Comparison of ENCODE assay signal across 22 cellular contexts in the genomic region with DNA sequence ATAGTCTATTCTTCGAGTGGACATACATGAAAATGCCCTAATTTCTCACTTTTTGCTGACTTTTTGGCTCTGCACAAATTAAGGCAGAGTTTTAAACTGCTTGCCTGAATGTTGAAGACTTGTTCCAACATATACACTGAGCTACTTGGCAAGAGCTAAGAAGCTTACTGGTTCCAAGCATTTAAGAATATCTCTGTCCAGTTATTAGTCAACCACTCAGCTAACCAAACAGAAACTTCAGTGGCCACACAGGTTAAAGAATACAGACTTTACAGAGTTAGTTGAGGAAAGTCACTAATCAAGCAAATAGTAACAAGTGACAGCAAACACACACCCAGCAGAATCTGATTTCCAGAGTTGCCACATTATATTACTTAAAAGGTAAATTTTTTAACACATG. TPM values are rescaled to one million over a fixed set of nuclear protein-coding genes. Genes with fewer than 3 reads are reported as not detected.
DNase-seq lines count a peak whose midpoint lies in the region; ATAC-seq lines count a peak whose summit lies in the region.
"Had no signal": no experiment of that assay in that cellular context is flagged by ENCODE, and none has a peak within 500 bp of the region (broad histone marks: within the 10 kb centered on the region; RNA-seq: fewer than 3 reads in every experiment).

No MANE protein-coding gene starts in this region.

- no peaks in the 10 kb centered on the region for H3K4me1 Mint-ChIP-seq in activated naive CD8-positive, alpha-beta T cell treated with anti-CD3 and anti-CD28 coated beads for 36 hours
- H3K4me1 Mint-ChIP-seq: CD14-positive monocyte had no signal

- no peaks in the 10 kb centered on the region for H3K36me3 Mint-ChIP-seq in activated naive CD8-positive, alpha-beta T cell treated with anti-CD3 and anti-CD28 coated beads for 36 hours
- H3K36me3 Mint-ChIP-seq: CD14-positive monocyte had no signal

- no peaks in the 10 kb centered on the region for H3K9me3 Mint-ChIP-seq in activated naive CD8-positive, alpha-beta T cell treated with anti-CD3 and anti-CD28 coated beads for 36 hours

- no peak overlapping the region for H3K27ac Mint-ChIP-seq in activated naive CD8-positive, alpha-beta T cell treated with anti-CD3 and anti-CD28 coated beads for 36 hours
- H3K27ac Mint-ChIP-seq: CD14-positive monocyte, IgD-negative memory B cell had no signal

- H3K27me3 Mint-ChIP-seq in activated naive CD8-positive, alpha-beta T cell treated with anti-CD3 and anti-CD28 coated beads for 36 hours: no peaks in the 10 kb centered on the region
- H3K27me3 Mint-ChIP-seq: IgD-negative memory B cell had no signal

- no peak overlapping the region for H3K4me3 Mint-ChIP-seq in activated naive CD8-positive, alpha-beta T cell treated with anti-CD3 and anti-CD28 coated beads for 36 hours
- H3K4me3 Mint-ChIP-seq: CD14-positive monocyte, IgD-negative memory B cell had no signal

- peak; percentile 48 for ATAC-seq in GM18498 (IDR thresholded peaks at IDR 0.05; ENCODE audit: unreplicated experiment)
- peak; percentile 81 for ATAC-seq in GM18907 (IDR thresholded peaks at IDR 0.05; ENCODE audit: unreplicated experiment)
- peak; percentile 43 for ATAC-seq in HG02798 (IDR thresholded peaks at IDR 0.05; ENCODE audit: poor library complexity, unreplicated experiment)
- peak; percentile 69 for ATAC-seq in HG03469 (IDR thresholded peaks at IDR 0.05; ENCODE audit: unreplicated experiment)

- no peak for DNase-seq in HCEC 1CT
- DNase-seq in NAMALWA (ENCODE audit: low spot score): no peak
- DNase-seq in activated naive CD8-positive, alpha-beta T cell treated with anti-CD3 and anti-CD28 coated beads for 36 hours: no peak
- DNase-seq: AML-193; DMS53; GDM1; NCI-H1694; NCI-H2081; NCI-H2171; NCI-H345; NCI-H524; NCI-H774; NK-92 treated with Interleukin-12 subunit alpha and Interleukin-12 subunit beta, amount 100 ng/mL, for 24 hours; SHP77 treated with DMSO at 0.1 percent for 48 hours; SK-N-SH; T-helper 2 cell had no signal

RNA-seq across cellular contexts. Expression of a gene that starts 35.5 kb away (rescaled TPM):
- 1 to 10 TPM; 4.3 to 4.4 TPM for total RNA-seq in activated naive CD8-positive, alpha-beta T cell treated with anti-CD3 and anti-CD28 coated beads for 36 hours
